8 cellular contexts compared by ENCODE assay signal in the genomic region with DNA sequence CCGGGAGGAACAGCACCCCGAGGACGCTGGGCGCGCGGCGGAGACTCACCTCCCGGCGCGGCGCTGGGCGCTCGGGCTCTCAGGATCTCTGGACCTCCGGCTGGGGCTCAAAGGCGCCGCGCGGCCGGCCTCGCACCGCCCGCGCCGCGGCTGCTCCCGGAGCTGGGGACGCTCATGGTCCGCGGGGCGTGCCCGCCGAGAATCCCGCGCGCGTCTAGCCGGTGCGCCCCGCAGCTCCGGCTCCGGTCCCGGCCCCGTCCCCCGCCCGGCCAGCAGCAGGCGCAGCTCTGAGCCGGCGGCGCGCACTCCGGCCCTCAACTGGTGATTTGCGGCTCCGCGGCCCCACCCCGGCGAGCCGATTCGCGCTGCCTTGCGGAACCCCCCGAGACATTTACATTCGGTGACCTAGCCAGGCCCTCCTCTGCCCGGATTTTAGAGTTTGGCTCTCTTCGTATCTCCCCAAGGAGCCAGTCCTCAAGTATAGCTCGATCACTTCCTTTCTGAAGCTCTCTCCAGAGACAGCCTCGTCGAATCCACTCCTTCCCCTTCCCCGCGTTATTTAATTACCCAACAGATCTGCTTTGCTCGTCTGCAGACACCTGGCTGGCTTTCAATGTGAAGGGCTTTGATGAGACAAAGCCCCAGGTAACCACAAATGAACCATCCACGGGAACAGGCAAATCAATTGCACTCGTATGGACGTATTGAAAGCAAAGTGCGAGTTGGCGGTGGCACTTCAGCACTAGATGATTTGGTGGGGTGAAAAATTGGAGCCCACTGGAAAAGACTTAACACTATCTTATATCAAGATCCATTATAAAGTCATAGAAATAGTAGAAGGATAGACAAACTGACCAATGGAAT. TPM values are rescaled to one million over a fixed set of nuclear protein-coding genes. Genes with fewer than 3 reads are reported as not detected.
DNase-seq lines count a peak whose midpoint lies in the region; ATAC-seq and TF ChIP-seq lines count a peak whose summit lies in the region.

A gene (minus strand): TSS at position 289 of the 864 bp plus-strand sequence. CDS start 6,907 bp downstream, outside the sequence.

- peak in 3 of 4 donors; percentile 59 to 82 (median 65) for TF ChIP-seq POLR2A in upper lobe of left lung (IDR thresholded peaks at IDR 0.05)

- DNase-seq in activated naive CD4-positive, alpha-beta T cell treated with Interleukin-2 at 50 U/mL for 16 hours: peak; percentile 9
- no peak for DNase-seq in activated naive CD4-positive, alpha-beta T cell (lab: John Stamatoyannopoulos, UW)
- DNase-seq in H4 (ENCODE audit: low spot score) (no peak), MG63 (peak; percentile 85), T1000 (lab: John Stamatoyannopoulos, UW) (peak; percentile 62), epithelial cell of proximal tubule (ENCODE audit: low read depth) (no peak), midbrain (lab: John Stamatoyannopoulos, UW) (peak; percentile 62), upper lobe of left lung (peak; percentile 72 to 95)

- TF ChIP-seq CTCF in epithelial cell of proximal tubule (conservative IDR thresholded peaks at IDR 0.05; ENCODE audit: low read depth, low read length): peak; percentile 35
- TF ChIP-seq CTCF in upper lobe of left lung (IDR thresholded peaks at IDR 0.05): peak; percentile 13 to 68 (median 40)

- TF ChIP-seq EP300 in upper lobe of left lung (IDR thresholded peaks at IDR 0.05): no peak

- peak; percentile 76 to 91 for ATAC-seq in upper lobe of left lung (ENCODE audit: low FRiP score in 2 of 2)

- H3K4me3 ChIP-seq in MG63 (peak within 1 kb of the TSS; percentile 70), epithelial cell of proximal tubule (ENCODE audit: low read depth, low read length) (peak within 1 kb of the TSS; percentile 69), upper lobe of left lung (peak within 1 kb of the TSS; percentile 65 to 88 (median 82))

- peaks cover 19 to 35% (median 30%) of the 10 kb centered on the region in 4 donors for H3K4me1 ChIP-seq in upper lobe of left lung

- H3K27me3 ChIP-seq in MG63: no peaks in the 10 kb centered on the region
- no peaks in the 10 kb centered on the region for H3K27me3 ChIP-seq in upper lobe of left lung

- no peaks in the 10 kb centered on the region for H3K9me3 ChIP-seq in MG63
- no peaks in the 10 kb centered on the region for H3K9me3 ChIP-seq in upper lobe of left lung

- peaks cover 15% of the 10 kb centered on the region for H3K36me3 ChIP-seq in MG63
- H3K36me3 ChIP-seq in upper lobe of left lung: no peaks in the 10 kb centered on the region

- peak within 1 kb of the TSS; percentile 90 to 98 (median 92) for H3K27ac ChIP-seq in upper lobe of left lung

- WGBS in upper lobe of left lung, 2 donors: 8% methylated on average over 21 to 35 of the region's 75 CpGs

RNA-seq across cellular contexts. Expression of the gene that starts here (rescaled TPM):
- total RNA-seq in H4 (2014; rRNA removed; shearing (Covaris generic)): 21.8 and 23.7 TPM in 2 replicates
- 21.2 and 26.0 TPM in 2 replicates for total RNA-seq in MG63 (2014; rRNA removed; shearing (Covaris generic); ENCODE audit: low replicate concordance)
- total RNA-seq in epithelial cell of proximal tubule (64.2 and 74.8 TPM in 2 replicates), upper lobe of left lung (10 to 100 TPM; 26.3 to 48.8 (median 31.9) TPM)

Comparison
In these comparisons a context has a peak if more than half of its experiments do, and no peak if none do; other contexts are left out.
1. DNase-seq: peak in activated naive CD4-positive, alpha-beta T cell treated with Interleukin-2 at 50 U/mL for 16 hours (single experiment), MG63 (single experiment), T1000 (single experiment), midbrain (single experiment) and upper lobe of left lung (2 of 2); none in activated naive CD4-positive, alpha-beta T cell (0 of 4), H4 (single experiment) and epithelial cell of proximal tubule (single experiment).
2. Peak in every context shown above with its lines, with median percentiles within 50 percentile points of each other: H3K4me3 ChIP-seq.